In the genomic region with DNA sequence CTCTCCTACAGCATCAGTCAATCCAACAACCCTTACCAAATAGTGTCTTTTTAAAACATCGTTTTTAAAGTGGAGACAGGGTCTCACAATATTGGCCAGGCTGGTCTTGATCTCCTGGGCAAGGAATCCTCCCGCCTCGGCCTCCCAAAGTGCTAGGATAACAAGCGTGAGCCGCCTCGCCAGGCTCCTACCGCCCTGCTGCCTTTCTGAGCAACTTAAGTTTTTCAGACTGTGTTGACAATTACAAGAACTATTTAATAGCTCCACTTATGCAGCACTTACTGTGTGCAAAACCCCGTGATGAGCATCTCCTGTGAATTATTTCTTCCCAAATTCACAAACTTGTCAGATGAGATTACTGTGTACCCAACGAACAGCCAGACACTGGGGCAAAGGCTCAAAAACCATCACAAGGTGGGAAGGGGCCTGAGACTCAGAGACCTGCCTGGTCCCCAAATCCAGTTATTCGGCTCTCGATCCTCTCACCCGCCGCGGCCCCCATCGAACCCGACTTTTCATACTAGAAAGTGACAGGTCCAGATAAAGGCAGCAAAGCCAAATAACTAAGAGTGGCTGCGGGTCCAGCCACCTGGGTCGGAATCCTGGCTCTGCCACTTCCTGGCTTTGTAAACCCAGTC, we compare ENCODE assay signal across 8 cellular contexts. TPM values are rescaled to one million over a fixed set of nuclear protein-coding genes. Genes with fewer than 3 reads are reported as not detected.
A peak's percentile ranks its signal among the peaks of the same experiment; 100 is the strongest.
DNase-seq lines count a peak whose midpoint lies in the region; ATAC-seq, FAIRE-seq and TF ChIP-seq lines count a peak whose summit lies in the region.

No MANE protein-coding gene starts in this region.

- TF ChIP-seq POLR2A in K562 (conservative IDR thresholded peaks at IDR 0.05), result no peak

- TSS peak; percentile 76 for BruUV-seq in K562 (replicated peaks; lab: Mats Ljungman, UMichigan)

- H3K9ac ChIP-seq in K562 (ENCODE audit: insufficient read depth in 1 of 2, low read depth in 2 of 2, low read length in 2 of 2), result peak overlapping the region; percentile 94 to 95

- H3K27me3 ChIP-seq in K562 (ENCODE audit: control insufficient read depth in 2 of 2, insufficient read depth in 2 of 2, low read length in 2 of 2) (no peaks in the 10 kb centered on the region), lower lobe of right lung (ENCODE audit: low read depth) (no peaks in the 10 kb centered on the region), upper lobe of right lung (no peaks in the 10 kb centered on the region)

- H3K4me3 Mint-ChIP-seq in activated T-cell treated with anti-CD3 and anti-CD28 coated beads, Interleukin-2, amount 50 U/mL, for 72 hours, result peak overlapping the region; percentile 100

- TF ChIP-seq CTCF in K562 (IDR thresholded peaks at IDR 0.05 in 2 of 3, conservative IDR thresholded peaks at IDR 0.05 in 1 of 3; ENCODE audit: insufficient read depth in 2 of 3, low read depth in 1 of 3, low read length in 3 of 3) (no peak), lower lobe of right lung (IDR thresholded peaks at IDR 0.05) (no peak), upper lobe of right lung (IDR thresholded peaks at IDR 0.05) (no peak)

- peaks cover 11% of the 10 kb centered on the region for H3K9me1 ChIP-seq in K562 (ENCODE audit: control insufficient read depth, insufficient read depth, low read length)

- H3K4me1 ChIP-seq in K562 (replicated peaks in 1 of 2; ENCODE audit: control insufficient read depth in 2 of 2, insufficient read depth in 2 of 2, low read length in 2 of 2) (peaks cover 33 to 58% of the 10 kb centered on the region in 2 experiments; a peak in 4 of 5 replicates), lower lobe of right lung (peaks cover 49% of the 10 kb centered on the region), upper lobe of right lung (peaks cover 30% of the 10 kb centered on the region)

- no peaks in the 10 kb centered on the region for H3K9me3 ChIP-seq in K562 (replicated peaks; ENCODE audit: control insufficient read depth, insufficient read depth, low read depth, low read length)
- H3K9me3 ChIP-seq in lower lobe of right lung, result no peaks in the 10 kb centered on the region
- H3K9me3 ChIP-seq in upper lobe of right lung, result no peaks in the 10 kb centered on the region

- WGBS in K562 (ENCODE audit: insufficient coverage, low coverage, missing lambda C conversion rate), result under 1% methylated on average over 18 of the region's 18 CpGs

- no peak for TF ChIP-seq RAD21 in K562 (CRISPR knock-in tag; conservative IDR thresholded peaks at IDR 0.05 in 1 of 2, IDR thresholded peaks at IDR 0.05 in 1 of 2)

- H3K27me3 Mint-ChIP-seq in activated T-cell treated with anti-CD3 and anti-CD28 coated beads, Interleukin-2, amount 50 U/mL, for 72 hours (ENCODE audit: low read depth), result no peaks in the 10 kb centered on the region

- peaks cover 17 to 38% of the 10 kb centered on the region in 2 donors for H3K36me3 Mint-ChIP-seq in activated T-cell treated with anti-CD3 and anti-CD28 coated beads, Interleukin-2, amount 50 U/mL, for 72 hours (ENCODE audit: insufficient read depth in 2 of 2)

- no peak for DNase-seq in activated T-cell treated with anti-CD3 and anti-CD28 coated beads, Interleukin-2, amount 50 U/mL, for 72 hours
- DNase-seq in activated T-cell treated with anti-CD3 and anti-CD28 coated beads, Interleukin-2, amount 50 U/mL, for 1 hour, result no peak
- DNase-seq in K562 (ENCODE audit: extremely low read depth in 1 of 4, low spot score in 3 of 4), result no peak
- DNase-seq in lower lobe of right lung, result no peak
- DNase-seq in upper lobe of right lung, result no peak
- no peak for DNase-seq in SHP77 (lab: John Stamatoyannopoulos, UW)

- H3K79me2 ChIP-seq in K562 (ENCODE audit: control insufficient read depth, insufficient read depth, low read length), result peaks cover 44% of the 10 kb centered on the region

- ATAC-seq in activated T-cell treated with anti-CD3 and anti-CD28 coated beads, Interleukin-2, amount 50 U/mL, for 72 hours (replicated peaks in 1 of 2), result no peak
- ATAC-seq in K562 (no peak), lower lobe of right lung (no peak), upper lobe of right lung (no peak), HG02588 (IDR thresholded peaks at IDR 0.05; ENCODE audit: unreplicated experiment) (no peak), HG02970 (IDR thresholded peaks at IDR 0.05; ENCODE audit: low FRiP score, unreplicated experiment) (no peak)

- intact Hi-C loops in K562 (cut with micrococcal nuclease), result no loop called here
- intact Hi-C loops in lower lobe of right lung (cut with DNase I), result no loop called here
- intact Hi-C loops in upper lobe of right lung (cut with DNase I), result no loop called here

- POLR2A ChIA-PET in K562 (lab: Yijun Ruan, JAX), result interaction anchor here (0.6 to 4.7 kb wide), 18 partner anchors 9 to 224 kb away, joined by 3 to 85 read pairs (median 4); a partner anchor contains a TSS

- H3K4me3 ChIP-seq in K562, result peak overlapping the region; percentile 64
- H3K4me3 ChIP-seq in lower lobe of right lung, result peak overlapping the region; percentile 72
- peak overlapping the region; percentile 90 for H3K4me3 ChIP-seq in upper lobe of right lung

- peak overlapping the region; percentile 78 for H3K27ac ChIP-seq in K562 (ENCODE audit: extremely low read depth, low read depth, low read length)
- peak overlapping the region; percentile 86 for H3K27ac ChIP-seq in lower lobe of right lung
- H3K27ac ChIP-seq in upper lobe of right lung, result peak overlapping the region; percentile 93

- no peak for TF ChIP-seq EP300 in K562 (IDR thresholded peaks at IDR 0.05; ENCODE audit: low read length)

- no peak overlapping the region for H2AFZ ChIP-seq in K562 (ENCODE audit: low read depth, low read length)

- peak; percentile 64 for FAIRE-seq in K562 (lab: Jason Lieb, UNC)

- peak overlapping the region; percentile 91 for H3K4me2 ChIP-seq in K562 (ENCODE audit: insufficient read depth, low read length)

- CTCF ChIA-PET in K562 (lab: Yijun Ruan, JAX; ENCODE audit: low intra/inter-chr PET ratio), result no interaction called here

- in situ Hi-C loops in K562 (cut with MboI), result no loop called here

- peaks cover 38% of the 10 kb centered on the region; the same call in 2 of the 3 replicates for H3K36me3 ChIP-seq in K562 (ENCODE audit: control insufficient read depth, insufficient read depth, low read length)
- peaks cover 32% of the 10 kb centered on the region for H3K36me3 ChIP-seq in lower lobe of right lung
- H3K36me3 ChIP-seq in upper lobe of right lung, result peaks cover 30% of the 10 kb centered on the region

- no peaks in the 10 kb centered on the region for H3K9me3 Mint-ChIP-seq in activated T-cell treated with anti-CD3 and anti-CD28 coated beads, Interleukin-2, amount 50 U/mL, for 72 hours

- peak overlapping the region; percentile 99 for H3K27ac Mint-ChIP-seq in activated T-cell treated with anti-CD3 and anti-CD28 coated beads, Interleukin-2, amount 50 U/mL, for 72 hours

- peaks cover 37% of the 10 kb centered on the region for H4K20me1 ChIP-seq in K562 (replicated peaks; ENCODE audit: control insufficient read depth, insufficient read depth, low read length)

- H3K4me1 Mint-ChIP-seq in activated T-cell treated with anti-CD3 and anti-CD28 coated beads, Interleukin-2, amount 50 U/mL, for 72 hours (ENCODE audit: low read depth), result peaks cover 59% of the 10 kb centered on the region

RNA-seq across cellular contexts. Expression of a gene that starts 0.6 kb away (rescaled TPM):
- 1,000 to 10,000 TPM; 1,953 to 2,080 TPM for total RNA-seq in activated T-cell treated with anti-CD3 and anti-CD28 coated beads, Interleukin-2, amount 50 U/mL, for 72 hours
- 185 and 358 TPM in 2 replicates for total RNA-seq in K562 (2011; cell fraction: chromatin; rRNA removed; ENCODE audit: low replicate concordance)
- total RNA-seq in K562 (2011; cell fraction: nucleolus; rRNA removed), result 779 and 884 TPM in 2 replicates
- total RNA-seq in K562 (2011; cell fraction: nucleoplasm; rRNA removed), result 712 and 996 TPM in 2 replicates
- total RNA-seq in K562 (2014; rRNA removed) (2,565 and 3,619 TPM in 2 replicates), K562 (2014; rRNA removed; fragmentation: Illumina TruSeq; extraction: Trizol) (1,358 and 1,367 TPM in 2 replicates), K562 (2015; rRNA removed; fragmentation: Illumina TruSeq; extraction: Trizol) (2,022 and 2,084 TPM in 2 replicates), K562 (2021) (2,028 and 2,113 TPM in 2 replicates), lower lobe of right lung (997 TPM), upper lobe of right lung (1,025 TPM)
- polyA plus RNA-seq in K562 (2011; rRNA removed) (1,530 and 1,971 TPM in 2 replicates), K562 (2014; fragmentation: Illumina TruSeq; extraction: Trizol) (1,653 and 2,262 TPM in 2 replicates), K562 (2014; fragmentation: Nextera tagmentation; extraction: Ambion mirVana) (100 to 1,000 TPM; 312 to 402 TPM), K562 (2014; rRNA removed) (2,460 and 2,635 TPM in 2 replicates)
- 2,544 and 3,068 TPM in 2 replicates for polyA plus RNA-seq in K562 (2011; cell fraction: cytosol; rRNA removed)
- polyA plus RNA-seq in K562 (2011; cell fraction: nucleus; rRNA removed), result 847 and 901 TPM in 2 replicates
- polyA plus RNA-seq in K562 (2012), result 2,553 and 4,056 TPM in 2 replicates
- 413 and 534 TPM in 2 replicates for polyA minus RNA-seq in K562 (2011; rRNA and poly(A)+ RNA removed)
- 805 and 1,017 TPM in 2 replicates for polyA minus RNA-seq in K562 (2011; cell fraction: cytosol; rRNA and poly(A)+ RNA removed)
- polyA minus RNA-seq in K562 (2011; cell fraction: nucleus; rRNA and poly(A)+ RNA removed), result 167 and 323 TPM in 2 replicates

RNA-seq across cellular contexts. Expression of a gene that starts 0.9 kb away (rescaled TPM):
- total RNA-seq in activated T-cell treated with anti-CD3 and anti-CD28 coated beads, Interleukin-2, amount 50 U/mL, for 72 hours, result 10 to 100 TPM; 26.9 to 27.2 TPM
- 16.1 and 40.7 TPM in 2 replicates for total RNA-seq in K562 (2011; cell fraction: chromatin; rRNA removed; ENCODE audit: low replicate concordance)
- 26.3 and 31.7 TPM in 2 replicates for total RNA-seq in K562 (2011; cell fraction: nucleolus; rRNA removed)
- total RNA-seq in K562 (2011; cell fraction: nucleoplasm; rRNA removed), result 25.7 and 33.8 TPM in 2 replicates
- 4.0 and 8.2 TPM in 2 replicates for total RNA-seq in K562 (2014; rRNA removed)
- 2.1 and 2.9 TPM in 2 replicates for total RNA-seq in K562 (2014; rRNA removed; fragmentation: Illumina TruSeq; extraction: Trizol)
- 5.4 and 5.5 TPM in 2 replicates for total RNA-seq in K562 (2015; rRNA removed; fragmentation: Illumina TruSeq; extraction: Trizol)
- total RNA-seq in K562 (2021), result 13.9 and 15.2 TPM in 2 replicates
- polyA plus RNA-seq in K562 (2011; rRNA removed), result 2.0 and 3.5 TPM in 2 replicates
- 2.7 and 9.3 TPM in 2 replicates for polyA plus RNA-seq in K562 (2011; cell fraction: cytosol; rRNA removed)
- polyA plus RNA-seq in K562 (2011; cell fraction: nucleus; rRNA removed), result 11.1 and 18.6 TPM in 2 replicates
- polyA plus RNA-seq in K562 (2012), result 7.0 and 7.3 TPM in 2 replicates
- 2.6 and 6.4 TPM in 2 replicates for polyA plus RNA-seq in K562 (2014; fragmentation: Illumina TruSeq; extraction: Trizol)
- under 1 TPM; 0.10 to 0.17 TPM for polyA plus RNA-seq in K562 (2014; fragmentation: Nextera tagmentation; extraction: Ambion mirVana)
- 9.0 and 10.8 TPM in 2 replicates for polyA plus RNA-seq in K562 (2014; rRNA removed)
- 2.8 and 3.5 TPM in 2 replicates for polyA minus RNA-seq in K562 (2011; rRNA and poly(A)+ RNA removed)
- 5.3 and 7.7 TPM in 2 replicates for polyA minus RNA-seq in K562 (2011; cell fraction: cytosol; rRNA and poly(A)+ RNA removed)
- 8.6 and 9.6 TPM in 2 replicates for polyA minus RNA-seq in K562 (2011; cell fraction: nucleus; rRNA and poly(A)+ RNA removed)
- 23.8 TPM for total RNA-seq in lower lobe of right lung
- 23.3 TPM for total RNA-seq in upper lobe of right lung

RNA-seq across cellular contexts. Expression of a gene that starts 3.5 kb away (rescaled TPM):
- total RNA-seq in activated T-cell treated with anti-CD3 and anti-CD28 coated beads, Interleukin-2, amount 50 U/mL, for 72 hours, result 1 to 10 TPM; 7.5 to 8.5 TPM
- 1.9 and 6.0 TPM in 2 replicates for total RNA-seq in K562 (2011; cell fraction: chromatin; rRNA removed; ENCODE audit: low replicate concordance)
- 3.4 and 7.2 TPM in 2 replicates for total RNA-seq in K562 (2011; cell fraction: nucleolus; rRNA removed)
- 6.5 and 9.6 TPM in 2 replicates for total RNA-seq in K562 (2011; cell fraction: nucleoplasm; rRNA removed)
- total RNA-seq in K562 (2014; rRNA removed) (0.82 TPM in 1 of 2 replicates, not detected in the other), K562 (2014; rRNA removed; fragmentation: Illumina TruSeq; extraction: Trizol) (0.29 TPM in 1 of 2 replicates, not detected in the other), K562 (2015; rRNA removed; fragmentation: Illumina TruSeq; extraction: Trizol) (0.45 and 0.87 TPM in 2 replicates), K562 (2021) (0.71 and 1.3 TPM in 2 replicates), lower lobe of right lung (34.1 TPM), upper lobe of right lung (31.1 TPM)
- polyA plus RNA-seq in K562 (2011; rRNA removed) (0.15 TPM in 2 replicates), K562 (2014; fragmentation: Illumina TruSeq; extraction: Trizol) (not detected in 2 replicates), K562 (2014; fragmentation: Nextera tagmentation; extraction: Ambion mirVana) (not detected), K562 (2014; rRNA removed) (0.04 and 0.19 TPM in 2 replicates)
- polyA plus RNA-seq in K562 (2011; cell fraction: cytosol; rRNA removed), result 0.04 TPM in 1 of 2 replicates, not detected in the other
- polyA plus RNA-seq in K562 (2011; cell fraction: nucleus; rRNA removed), result 0.18 and 1.2 TPM in 2 replicates
- polyA plus RNA-seq in K562 (2012), result 0.13 and 0.14 TPM in 2 replicates
- not detected in 2 replicates for polyA minus RNA-seq in K562 (2011; rRNA and poly(A)+ RNA removed)
- polyA minus RNA-seq in K562 (2011; cell fraction: cytosol; rRNA and poly(A)+ RNA removed), result not detected in 2 replicates
- 2.4 and 4.2 TPM in 2 replicates for polyA minus RNA-seq in K562 (2011; cell fraction: nucleus; rRNA and poly(A)+ RNA removed)

RNA-seq across cellular contexts. Expression of a gene that starts 11.9 kb away (rescaled TPM):
- not detected for total RNA-seq in activated T-cell treated with anti-CD3 and anti-CD28 coated beads, Interleukin-2, amount 50 U/mL, for 72 hours
- total RNA-seq in K562 (2011; cell fraction: chromatin; rRNA removed; ENCODE audit: low replicate concordance), result not detected in 2 replicates
- total RNA-seq in K562 (2011; cell fraction: nucleolus; rRNA removed), result not detected in 2 replicates
- not detected in 2 replicates for total RNA-seq in K562 (2011; cell fraction: nucleoplasm; rRNA removed)
- total RNA-seq in K562 (2014; rRNA removed) (not detected in 2 replicates), K562 (2014; rRNA removed; fragmentation: Illumina TruSeq; extraction: Trizol) (not detected in 2 replicates), K562 (2015; rRNA removed; fragmentation: Illumina TruSeq; extraction: Trizol) (not detected in 2 replicates), K562 (2021) (not detected in 2 replicates), lower lobe of right lung (not detected), upper lobe of right lung (0.98 TPM)
- polyA plus RNA-seq in K562 (2011; rRNA removed) (not detected in 2 replicates), K562 (2014; fragmentation: Illumina TruSeq; extraction: Trizol) (not detected in 2 replicates), K562 (2014; fragmentation: Nextera tagmentation; extraction: Ambion mirVana) (not detected), K562 (2014; rRNA removed) (not detected in 2 replicates)
- 0.09 TPM in 1 of 2 replicates, not detected in the other for polyA plus RNA-seq in K562 (2011; cell fraction: cytosol; rRNA removed)
- not detected in 2 replicates for polyA plus RNA-seq in K562 (2011; cell fraction: nucleus; rRNA removed)
- polyA plus RNA-seq in K562 (2012), result not detected in 2 replicates
- not detected in 2 replicates for polyA minus RNA-seq in K562 (2011; rRNA and poly(A)+ RNA removed)
- polyA minus RNA-seq in K562 (2011; cell fraction: cytosol; rRNA and poly(A)+ RNA removed), result not detected in 2 replicates
- not detected in 2 replicates for polyA minus RNA-seq in K562 (2011; cell fraction: nucleus; rRNA and poly(A)+ RNA removed)

RNA-seq across cellular contexts. Expression of a gene that starts 18.8 kb away (rescaled TPM):
- 10 to 100 TPM in 1 of 2 donors, 1 to 10 TPM in 1; 8.2 to 13.4 TPM for total RNA-seq in activated T-cell treated with anti-CD3 and anti-CD28 coated beads, Interleukin-2, amount 50 U/mL, for 72 hours
- total RNA-seq in K562 (2011; cell fraction: chromatin; rRNA removed; ENCODE audit: low replicate concordance), result 1.9 and 3.2 TPM in 2 replicates
- 1.8 and 2.2 TPM in 2 replicates for total RNA-seq in K562 (2011; cell fraction: nucleolus; rRNA removed)
- 2.1 and 3.3 TPM in 2 replicates for total RNA-seq in K562 (2011; cell fraction: nucleoplasm; rRNA removed)
- total RNA-seq in K562 (2014; rRNA removed) (3.6 and 5.0 TPM in 2 replicates), K562 (2014; rRNA removed; fragmentation: Illumina TruSeq; extraction: Trizol) (0.96 and 1.1 TPM in 2 replicates), K562 (2015; rRNA removed; fragmentation: Illumina TruSeq; extraction: Trizol) (3.7 and 3.9 TPM in 2 replicates), K562 (2021) (2.6 and 5.5 TPM in 2 replicates), lower lobe of right lung (17.7 TPM), upper lobe of right lung (17.7 TPM)
- polyA plus RNA-seq in K562 (2011; rRNA removed) (0.45 and 1.1 TPM in 2 replicates), K562 (2014; fragmentation: Illumina TruSeq; extraction: Trizol) (1.8 and 2.1 TPM in 2 replicates), K562 (2014; fragmentation: Nextera tagmentation; extraction: Ambion mirVana) (under 1 TPM; 0.25 to 0.64 TPM), K562 (2014; rRNA removed) (1.6 and 3.8 TPM in 2 replicates)
- polyA plus RNA-seq in K562 (2011; cell fraction: cytosol; rRNA removed), result 1.0 and 1.3 TPM in 2 replicates
- polyA plus RNA-seq in K562 (2011; cell fraction: nucleus; rRNA removed), result 1.2 and 1.5 TPM in 2 replicates
- 4.6 and 5.2 TPM in 2 replicates for polyA plus RNA-seq in K562 (2012)
- 0.49 and 0.99 TPM in 2 replicates for polyA minus RNA-seq in K562 (2011; rRNA and poly(A)+ RNA removed)
- polyA minus RNA-seq in K562 (2011; cell fraction: cytosol; rRNA and poly(A)+ RNA removed), result 0.38 and 1.8 TPM in 2 replicates
- 0.67 and 2.7 TPM in 2 replicates for polyA minus RNA-seq in K562 (2011; cell fraction: nucleus; rRNA and poly(A)+ RNA removed)
